Comparison of ENCODE assay signal across 19 cellular contexts in the genomic region with DNA sequence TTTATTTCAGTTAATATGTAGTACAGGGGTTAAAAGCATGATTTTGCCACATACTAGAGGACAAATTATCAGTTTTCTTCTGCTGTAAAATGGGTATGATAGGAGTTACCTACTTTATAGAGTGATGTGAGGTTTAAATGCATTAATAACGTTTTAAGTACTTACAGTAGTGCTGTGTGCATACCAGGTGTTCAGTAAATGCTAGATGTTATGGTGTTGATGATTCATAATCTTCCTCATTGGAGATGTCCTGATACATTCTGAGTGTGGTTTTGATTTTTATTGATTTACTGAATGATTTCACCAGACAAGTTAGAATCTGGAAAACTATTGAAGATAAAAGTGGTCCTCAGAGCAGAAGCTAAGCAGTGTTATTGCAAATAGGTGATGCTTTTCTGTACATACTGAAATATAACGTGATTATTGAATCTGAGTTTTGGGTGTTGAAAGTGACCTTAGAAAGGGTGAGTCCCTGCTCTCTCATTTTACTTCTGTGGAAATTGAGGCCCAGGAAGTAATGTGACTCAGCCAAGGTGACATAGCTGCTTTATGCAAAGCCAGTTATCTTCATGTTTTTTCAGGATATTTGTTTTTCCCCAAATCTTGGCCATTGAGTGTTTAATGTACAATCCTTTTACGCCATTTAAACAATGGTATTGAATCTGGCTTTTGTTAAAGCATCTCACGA. TPM values are rescaled to one million over a fixed set of nuclear protein-coding genes. Genes with fewer than 3 reads are reported as not detected.
DNase-seq lines count a peak whose midpoint lies in the region; ATAC-seq, FAIRE-seq and TF ChIP-seq lines count a peak whose summit lies in the region.
"Had no signal": no experiment of that assay in that cellular context is flagged by ENCODE, and none has a peak within 500 bp of the region (broad histone marks: within the 10 kb centered on the region; RNA-seq: fewer than 3 reads in every experiment).

No MANE protein-coding gene starts in this region.

- TF ChIP-seq POLR2A in K562 (conservative IDR thresholded peaks at IDR 0.05): no peak

- H3K4me1 Mint-ChIP-seq in activated naive CD8-positive, alpha-beta T cell treated with anti-CD3 and anti-CD28 coated beads, Interleukin-2, amount 50 U/mL, for 24 hours: peaks cover 19% of the 10 kb centered on the region
- peaks cover 15% of the 10 kb centered on the region for H3K4me1 Mint-ChIP-seq in activated naive CD8-positive, alpha-beta T cell treated with anti-CD3 and anti-CD28 coated beads for 36 hours
- H3K4me1 Mint-ChIP-seq in HFFc6 (ENCODE audit: low read depth): peaks cover 15% of the 10 kb centered on the region
- H3K4me1 Mint-ChIP-seq in stimulated activated memory B cell treated with anti-CD40 and anti-IgM and Interleukin-4, amounts not matched to agents 10 μg/mL and 1 μg/mL and 100 μg/mL, for 72 hours: peaks cover 6% of the 10 kb centered on the region

- no peak overlapping the region for H2AFZ ChIP-seq in K562 (ENCODE audit: low read depth, low read length)

- TF ChIP-seq RAD21 in K562 (CRISPR knock-in tag; conservative IDR thresholded peaks at IDR 0.05 in 1 of 2, IDR thresholded peaks at IDR 0.05 in 1 of 2): no peak

- intact Hi-C loops in K562 (cut with micrococcal nuclease): loop anchor here (2.0 to 5.0 kb wide), 2 partner anchors 55 to 90 kb away; a partner anchor contains a TSS

- ATAC-seq in activated naive CD8-positive, alpha-beta T cell treated with anti-CD3 and anti-CD28 coated beads, Interleukin-2, amount 50 U/mL, for 24 hours: peak; percentile 81
- ATAC-seq in K562 (peak; percentile 36; the same call in 2 of the 3 replicates), HG02798 (IDR thresholded peaks at IDR 0.05; ENCODE audit: poor library complexity, unreplicated experiment) (no peak), HG02981 (IDR thresholded peaks at IDR 0.05; ENCODE audit: unreplicated experiment) (no peak)
- ATAC-seq in stimulated activated memory B cell treated with anti-CD40 and anti-IgM and Interleukin-4, amounts not matched to agents 10 μg/mL and 1 μg/mL and 100 μg/mL, for 72 hours: no peak
- ATAC-seq: CD8-positive, alpha-beta T cell had no signal

- WGBS in K562 (ENCODE audit: insufficient coverage, low coverage, missing lambda C conversion rate): 73% methylated on average over 4 of the region's 4 CpGs

- no peaks in the 10 kb centered on the region for H4K20me1 ChIP-seq in K562 (replicated peaks; ENCODE audit: control insufficient read depth, insufficient read depth, low read length)

- H3K27ac Mint-ChIP-seq in activated naive CD8-positive, alpha-beta T cell treated with anti-CD3 and anti-CD28 coated beads, Interleukin-2, amount 50 U/mL, for 24 hours: peak overlapping the region; percentile 52
- no peak overlapping the region for H3K27ac Mint-ChIP-seq in activated naive CD8-positive, alpha-beta T cell treated with anti-CD3 and anti-CD28 coated beads for 36 hours
- peak overlapping the region; percentile 38 for H3K27ac Mint-ChIP-seq in HFFc6
- H3K27ac Mint-ChIP-seq in stimulated activated memory B cell treated with anti-CD40 and anti-IgM and Interleukin-4, amounts not matched to agents 10 μg/mL and 1 μg/mL and 100 μg/mL, for 72 hours: peak overlapping the region; percentile 18
- H3K27ac Mint-ChIP-seq: B cell; CD8-positive, alpha-beta T cell had no signal

- no peak for TF ChIP-seq CTCF in HFFc6 (IDR thresholded peaks at IDR 0.05)
- no peak for TF ChIP-seq CTCF in K562 (IDR thresholded peaks at IDR 0.05 in 2 of 3, conservative IDR thresholded peaks at IDR 0.05 in 1 of 3; ENCODE audit: insufficient read depth in 2 of 3, low read depth in 1 of 3, low read length in 3 of 3)

- FAIRE-seq in K562 (lab: Jason Lieb, UNC): no peak
- FAIRE-seq: HTR-8/SVneo had no signal

- in situ Hi-C loops in K562 (cut with MboI): no loop called here

- BruUV-seq in K562 (replicated peaks; lab: Mats Ljungman, UMichigan): no TSS peak

- no peaks in the 10 kb centered on the region for H3K27me3 ChIP-seq in K562 (ENCODE audit: control insufficient read depth in 2 of 2, insufficient read depth in 2 of 2, low read length in 2 of 2)
- H3K27me3 ChIP-seq: Peyer's patch had no signal

- no peak for DNase-seq in activated naive CD8-positive, alpha-beta T cell treated with anti-CD3 and anti-CD28 coated beads, Interleukin-2, amount 50 U/mL, for 24 hours
- no peak for DNase-seq in activated naive CD8-positive, alpha-beta T cell treated with anti-CD3 and anti-CD28 coated beads for 36 hours
- no peak for DNase-seq in HFFc6
- DNase-seq in K562 (ENCODE audit: extremely low read depth in 1 of 4, low spot score in 3 of 4): no peak
- DNase-seq in C1 segment of cervical spinal cord (lab: John Stamatoyannopoulos, UW): no peak
- DNase-seq: CD8-positive, alpha-beta T cell; HCEC 1CT; MV-4-11; NCI-H1436; NCI-H2029 treated with DMSO at 0.1 percent for 48 hours; NCI-H510A; NCI-H82; Peyer's patch; SHP77 had no signal

- no peaks in the 10 kb centered on the region for H3K9me3 Mint-ChIP-seq in activated naive CD8-positive, alpha-beta T cell treated with anti-CD3 and anti-CD28 coated beads, Interleukin-2, amount 50 U/mL, for 24 hours
- H3K9me3 Mint-ChIP-seq in activated naive CD8-positive, alpha-beta T cell treated with anti-CD3 and anti-CD28 coated beads for 36 hours: no peaks in the 10 kb centered on the region
- H3K9me3 Mint-ChIP-seq in HFFc6: no peaks in the 10 kb centered on the region
- H3K9me3 Mint-ChIP-seq in stimulated activated memory B cell treated with anti-CD40 and anti-IgM and Interleukin-4, amounts not matched to agents 10 μg/mL and 1 μg/mL and 100 μg/mL, for 72 hours: no peaks in the 10 kb centered on the region
- H3K9me3 Mint-ChIP-seq: CD8-positive, alpha-beta T cell had no signal

- CTCF ChIA-PET in K562 (lab: Yijun Ruan, JAX; ENCODE audit: low intra/inter-chr PET ratio): interaction anchor here (0.8 kb wide), 1 partner anchor 268 kb away, joined by 4 read pairs; no protein-coding TSS in a partner anchor

- POLR2A ChIA-PET in K562 (lab: Yijun Ruan, JAX): no interaction called here

- H3K79me2 ChIP-seq in K562 (ENCODE audit: control insufficient read depth, insufficient read depth, low read length): peaks cover 15% of the 10 kb centered on the region; the same call in 2 of the 3 replicates

- no peaks in the 10 kb centered on the region for H3K9me1 ChIP-seq in K562 (ENCODE audit: control insufficient read depth, insufficient read depth, low read length)

- no peaks in the 10 kb centered on the region for H3K9me3 ChIP-seq in K562 (replicated peaks; ENCODE audit: control insufficient read depth, insufficient read depth, low read depth, low read length)
- H3K9me3 ChIP-seq: Peyer's patch had no signal

- H3K4me2 ChIP-seq in K562 (ENCODE audit: insufficient read depth, low read length): no peak overlapping the region; the same call in 1 of the 2 replicates

- peaks cover 91% of the 10 kb centered on the region for H3K36me3 ChIP-seq in K562 (ENCODE audit: control insufficient read depth, insufficient read depth, low read length)
- H3K36me3 ChIP-seq: Peyer's patch had no signal

- H3K4me3 ChIP-seq in K562: no peak overlapping the region
- H3K4me3 ChIP-seq: Peyer's patch had no signal

- H3K36me3 Mint-ChIP-seq in activated naive CD8-positive, alpha-beta T cell treated with anti-CD3 and anti-CD28 coated beads, Interleukin-2, amount 50 U/mL, for 24 hours (ENCODE audit: low read depth): peaks cover 38% of the 10 kb centered on the region
- H3K36me3 Mint-ChIP-seq in activated naive CD8-positive, alpha-beta T cell treated with anti-CD3 and anti-CD28 coated beads for 36 hours: peaks cover 41% of the 10 kb centered on the region
- peaks cover 6% of the 10 kb centered on the region; the same call in 1 of the 2 replicates for H3K36me3 Mint-ChIP-seq in HFFc6 (ENCODE audit: low read depth)
- peaks cover 41% of the 10 kb centered on the region for H3K36me3 Mint-ChIP-seq in stimulated activated memory B cell treated with anti-CD40 and anti-IgM and Interleukin-4, amounts not matched to agents 10 μg/mL and 1 μg/mL and 100 μg/mL, for 72 hours

- H3K27me3 Mint-ChIP-seq in activated naive CD8-positive, alpha-beta T cell treated with anti-CD3 and anti-CD28 coated beads, Interleukin-2, amount 50 U/mL, for 24 hours: no peaks in the 10 kb centered on the region
- H3K27me3 Mint-ChIP-seq in activated naive CD8-positive, alpha-beta T cell treated with anti-CD3 and anti-CD28 coated beads for 36 hours: no peaks in the 10 kb centered on the region
- H3K27me3 Mint-ChIP-seq in HFFc6 (ENCODE audit: insufficient read depth): no peaks in the 10 kb centered on the region
- H3K27me3 Mint-ChIP-seq in stimulated activated memory B cell treated with anti-CD40 and anti-IgM and Interleukin-4, amounts not matched to agents 10 μg/mL and 1 μg/mL and 100 μg/mL, for 72 hours: no peaks in the 10 kb centered on the region
- H3K27me3 Mint-ChIP-seq: B cell had no signal

- peaks cover 0 to 7% of the 10 kb centered on the region in 2 experiments; a peak in 1 of 5 replicates for H3K4me1 ChIP-seq in K562 (replicated peaks in 1 of 2; ENCODE audit: control insufficient read depth in 2 of 2, insufficient read depth in 2 of 2, low read length in 2 of 2)
- H3K4me1 ChIP-seq: Peyer's patch had no signal

- H3K4me3 Mint-ChIP-seq in activated naive CD8-positive, alpha-beta T cell treated with anti-CD3 and anti-CD28 coated beads, Interleukin-2, amount 50 U/mL, for 24 hours: no peak overlapping the region
- H3K4me3 Mint-ChIP-seq in activated naive CD8-positive, alpha-beta T cell treated with anti-CD3 and anti-CD28 coated beads for 36 hours: no peak overlapping the region
- H3K4me3 Mint-ChIP-seq in HFFc6: no peak overlapping the region
- H3K4me3 Mint-ChIP-seq in stimulated activated memory B cell treated with anti-CD40 and anti-IgM and Interleukin-4, amounts not matched to agents 10 μg/mL and 1 μg/mL and 100 μg/mL, for 72 hours: no peak overlapping the region
- H3K4me3 Mint-ChIP-seq: B cell; CD8-positive, alpha-beta T cell had no signal

- no peak overlapping the region for H3K9ac ChIP-seq in K562 (ENCODE audit: insufficient read depth in 1 of 2, low read depth in 2 of 2, low read length in 2 of 2)

- TF ChIP-seq EP300 in K562 (IDR thresholded peaks at IDR 0.05; ENCODE audit: low read length): no peak

- no peak overlapping the region; the same call in 2 of the 3 replicates for H3K27ac ChIP-seq in K562 (ENCODE audit: extremely low read depth, low read depth, low read length)
- H3K27ac ChIP-seq: Peyer's patch had no signal

RNA-seq across cellular contexts. Expression of a gene that starts 54.7 kb away (rescaled TPM):
- 10 to 100 TPM; 85.7 to 96.8 TPM for total RNA-seq in activated naive CD8-positive, alpha-beta T cell treated with anti-CD3 and anti-CD28 coated beads for 36 hours
- 10 to 100 TPM; 10.1 to 19.1 (median 17.5) TPM for total RNA-seq in HFFc6 (2021; fragmentation: NEBNext Ultra II Directional; extraction: Animal tissue kit (Norgen Biotek cat#: 25700))
- total RNA-seq in K562 (2011; cell fraction: chromatin; rRNA removed; ENCODE audit: low replicate concordance): 26.3 and 101 TPM in 2 replicates
- total RNA-seq in K562 (2011; cell fraction: nucleolus; rRNA removed): 11.8 and 19.5 TPM in 2 replicates
- 31.3 and 31.5 TPM in 2 replicates for total RNA-seq in K562 (2011; cell fraction: nucleoplasm; rRNA removed)
- total RNA-seq in K562 (2014; rRNA removed) (78.9 and 99.7 TPM in 2 replicates), K562 (2014; rRNA removed; fragmentation: Illumina TruSeq; extraction: Trizol) (144 and 166 TPM in 2 replicates), K562 (2015; rRNA removed; fragmentation: Illumina TruSeq; extraction: Trizol) (109 and 116 TPM in 2 replicates), K562 (2021) (83.6 and 84.0 TPM in 2 replicates)
- polyA plus RNA-seq in K562 (2011; rRNA removed) (63.0 and 93.8 TPM in 2 replicates), K562 (2014; fragmentation: Illumina TruSeq; extraction: Trizol) (91.4 and 106 TPM in 2 replicates), K562 (2014; fragmentation: Nextera tagmentation; extraction: Ambion mirVana) (100 to 1,000 TPM; 177 TPM), K562 (2014; rRNA removed) (98.5 and 119 TPM in 2 replicates)
- 14.3 and 34.5 TPM in 2 replicates for polyA plus RNA-seq in K562 (2011; cell fraction: cytosol; rRNA removed)
- 19.3 and 28.7 TPM in 2 replicates for polyA plus RNA-seq in K562 (2011; cell fraction: nucleus; rRNA removed)
- polyA plus RNA-seq in K562 (2012): 68.0 and 79.5 TPM in 2 replicates
- polyA minus RNA-seq in K562 (2011; rRNA and poly(A)+ RNA removed): 128 and 131 TPM in 2 replicates
- 38.6 and 42.2 TPM in 2 replicates for polyA minus RNA-seq in K562 (2011; cell fraction: cytosol; rRNA and poly(A)+ RNA removed)
- 47.5 and 94.1 TPM in 2 replicates for polyA minus RNA-seq in K562 (2011; cell fraction: nucleus; rRNA and poly(A)+ RNA removed)

Comparison
In these comparisons a context has a peak if more than half of its experiments do, and no peak if none do; other contexts are left out.
1. ATAC-seq: peak in activated naive CD8-positive, alpha-beta T cell treated with anti-CD3 and anti-CD28 coated beads, Interleukin-2, amount 50 U/mL, for 24 hours (single experiment) and K562 (single experiment); none in stimulated activated memory B cell treated with anti-CD40 and anti-IgM and Interleukin-4, amounts not matched to agents 10 μg/mL and 1 μg/mL and 100 μg/mL, for 72 hours (single experiment), HG02798 (single experiment) and HG02981 (single experiment).